In the genomic region with DNA sequence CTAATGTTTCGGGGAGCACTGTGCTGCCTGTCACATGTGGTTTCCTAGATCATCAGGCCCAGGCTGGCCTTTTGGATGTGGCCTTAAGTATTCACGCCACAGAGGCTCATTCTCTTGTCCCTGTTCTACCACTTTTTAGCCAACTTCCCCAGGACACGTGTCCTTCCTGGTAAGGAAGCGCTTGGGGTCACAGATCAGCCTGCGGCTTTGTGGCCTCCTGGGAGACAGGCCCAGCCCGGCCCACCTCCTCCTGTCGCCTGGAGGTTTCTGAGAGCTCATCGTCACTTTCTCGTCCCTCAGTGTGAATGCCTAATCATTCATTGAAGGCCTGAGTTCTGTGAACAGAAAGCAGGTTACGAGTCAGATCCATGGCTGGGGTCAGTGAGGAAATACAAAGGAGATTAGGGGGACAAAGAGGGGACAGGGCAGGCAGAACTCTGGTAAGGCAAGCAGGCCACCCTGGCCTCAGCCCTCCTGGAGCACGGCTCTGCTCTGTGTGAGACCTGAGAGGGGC, we compare ENCODE assay signal across 1 cellular context.
TF ChIP-seq lines count a peak whose summit lies in the region.

No MANE protein-coding gene starts in this region.

TF ChIP-seq in WTC11, 78 proteins besides CTCF, POLR2A, EP300 and RAD21 (continued from another document):
- TF ChIP-seq, protein P1, sequence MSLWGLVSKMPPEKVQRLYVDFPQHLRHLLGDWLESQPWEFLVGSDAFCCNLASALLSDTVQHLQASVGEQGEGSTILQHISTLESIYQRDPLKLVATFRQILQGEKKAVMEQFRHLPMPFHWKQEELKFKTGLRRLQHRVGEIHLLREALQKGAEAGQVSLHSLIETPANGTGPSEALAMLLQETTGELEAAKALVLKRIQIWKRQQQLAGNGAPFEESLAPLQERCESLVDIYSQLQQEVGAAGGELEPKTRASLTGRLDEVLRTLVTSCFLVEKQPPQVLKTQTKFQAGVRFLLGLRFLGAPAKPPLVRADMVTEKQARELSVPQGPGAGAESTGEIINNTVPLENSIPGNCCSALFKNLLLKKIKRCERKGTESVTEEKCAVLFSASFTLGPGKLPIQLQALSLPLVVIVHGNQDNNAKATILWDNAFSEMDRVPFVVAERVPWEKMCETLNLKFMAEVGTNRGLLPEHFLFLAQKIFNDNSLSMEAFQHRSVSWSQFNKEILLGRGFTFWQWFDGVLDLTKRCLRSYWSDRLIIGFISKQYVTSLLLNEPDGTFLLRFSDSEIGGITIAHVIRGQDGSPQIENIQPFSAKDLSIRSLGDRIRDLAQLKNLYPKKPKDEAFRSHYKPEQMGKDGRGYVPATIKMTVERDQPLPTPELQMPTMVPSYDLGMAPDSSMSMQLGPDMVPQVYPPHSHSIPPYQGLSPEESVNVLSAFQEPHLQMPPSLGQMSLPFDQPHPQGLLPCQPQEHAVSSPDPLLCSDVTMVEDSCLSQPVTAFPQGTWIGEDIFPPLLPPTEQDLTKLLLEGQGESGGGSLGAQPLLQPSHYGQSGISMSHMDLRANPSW (CRISPR knock-in tag; conservative IDR thresholded peaks at IDR 0.05; ENCODE audit: low read depth) = no peak
- TF ChIP-seq KAT7 (CRISPR knock-in tag; IDR thresholded peaks at IDR 0.05; ENCODE audit: borderline replicate concordance) (no peak), MAX (CRISPR knock-in tag; IDR thresholded peaks at IDR 0.05) (no peak)
- TF ChIP-seq, protein P2, sequence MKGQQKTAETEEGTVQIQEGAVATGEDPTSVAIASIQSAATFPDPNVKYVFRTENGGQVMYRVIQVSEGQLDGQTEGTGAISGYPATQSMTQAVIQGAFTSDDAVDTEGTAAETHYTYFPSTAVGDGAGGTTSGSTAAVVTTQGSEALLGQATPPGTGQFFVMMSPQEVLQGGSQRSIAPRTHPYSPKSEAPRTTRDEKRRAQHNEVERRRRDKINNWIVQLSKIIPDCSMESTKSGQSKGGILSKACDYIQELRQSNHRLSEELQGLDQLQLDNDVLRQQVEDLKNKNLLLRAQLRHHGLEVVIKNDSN (CRISPR knock-in tag; IDR thresholded peaks at IDR 0.05) = no peak
- TF ChIP-seq, protein P3, sequence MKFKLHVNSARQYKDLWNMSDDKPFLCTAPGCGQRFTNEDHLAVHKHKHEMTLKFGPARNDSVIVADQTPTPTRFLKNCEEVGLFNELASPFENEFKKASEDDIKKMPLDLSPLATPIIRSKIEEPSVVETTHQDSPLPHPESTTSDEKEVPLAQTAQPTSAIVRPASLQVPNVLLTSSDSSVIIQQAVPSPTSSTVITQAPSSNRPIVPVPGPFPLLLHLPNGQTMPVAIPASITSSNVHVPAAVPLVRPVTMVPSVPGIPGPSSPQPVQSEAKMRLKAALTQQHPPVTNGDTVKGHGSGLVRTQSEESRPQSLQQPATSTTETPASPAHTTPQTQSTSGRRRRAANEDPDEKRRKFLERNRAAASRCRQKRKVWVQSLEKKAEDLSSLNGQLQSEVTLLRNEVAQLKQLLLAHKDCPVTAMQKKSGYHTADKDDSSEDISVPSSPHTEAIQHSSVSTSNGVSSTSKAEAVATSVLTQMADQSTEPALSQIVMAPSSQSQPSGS (CRISPR knock-in tag; IDR thresholded peaks at IDR 0.05; ENCODE audit: borderline replicate concordance, low read depth) = no peak
- TF ChIP-seq, protein P4, sequence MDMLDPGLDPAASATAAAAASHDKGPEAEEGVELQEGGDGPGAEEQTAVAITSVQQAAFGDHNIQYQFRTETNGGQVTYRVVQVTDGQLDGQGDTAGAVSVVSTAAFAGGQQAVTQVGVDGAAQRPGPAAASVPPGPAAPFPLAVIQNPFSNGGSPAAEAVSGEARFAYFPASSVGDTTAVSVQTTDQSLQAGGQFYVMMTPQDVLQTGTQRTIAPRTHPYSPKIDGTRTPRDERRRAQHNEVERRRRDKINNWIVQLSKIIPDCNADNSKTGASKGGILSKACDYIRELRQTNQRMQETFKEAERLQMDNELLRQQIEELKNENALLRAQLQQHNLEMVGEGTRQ (CRISPR knock-in tag; IDR thresholded peaks at IDR 0.05) = no peak
